In genomic region chr1:91750398-91750996, GRCh38 we compare ENCODE assay signal across 13 cellular contexts.
DNase-seq lines count a peak whose midpoint lies in the region; ATAC-seq and TF ChIP-seq lines count a peak whose summit lies in the region.
"Had no signal": no experiment of that assay in that cellular context is flagged by ENCODE, and none has a peak within 500 bp of the region (broad histone marks: within the 10 kb centered on the region; RNA-seq: fewer than 3 reads in every experiment).

No MANE protein-coding gene starts in this region.

- intact Hi-C loops in adrenal gland (cut with DNase I) (no loop called here), heart left ventricle (cut with DNase I) (loop anchor here in 2 of 10 donors (5.0 kb wide), 3 partner anchors 38 to 137 kb away; partner anchors contain the start of gene TGFBR3 (in 1 of the 2)), sigmoid colon (cut with DNase I) (no loop called here)

- H3K27ac ChIP-seq in adrenal gland (peak overlapping the region; percentile 35 to 76 (median 69)), heart left ventricle (peak overlapping the region in 11 of 12 donors; percentile 19 to 73 (median 60)), sigmoid colon (peak overlapping the region; percentile 64 to 79 (median 75))

- H3K4me3 ChIP-seq in adrenal gland, result no peak overlapping the region
- H3K4me3 ChIP-seq in heart left ventricle, result no peak overlapping the region
- no peak overlapping the region for H3K4me3 ChIP-seq in sigmoid colon
- H3K4me3 ChIP-seq: lung had no signal

- H3K27me3 ChIP-seq in adrenal gland (no peaks in the 10 kb centered on the region), heart left ventricle (no peaks in the 10 kb centered on the region), sigmoid colon (no peaks in the 10 kb centered on the region)

- TF ChIP-seq EP300 in sigmoid colon (IDR thresholded peaks at IDR 0.05), result no peak

- peak; percentile 11 for DNase-seq in COLO829 (ENCODE audit: low spot score)
- DNase-seq in adrenal gland, result peak in 3 of 7 donors; percentile 34 to 58 (median 53)
- no peak for DNase-seq in heart left ventricle
- peak; percentile 57 for DNase-seq in sigmoid colon
- no peak for DNase-seq in activated CD4-positive, alpha-beta T cell treated with anti-CD3 and anti-CD28 coated beads for 1 hour
- DNase-seq in LoVo (ENCODE audit: low spot score), result no peak
- DNase-seq in NCI-H226, result no peak
- DNase-seq in HEK293T (ENCODE audit: extremely low spot score), result no peak
- DNase-seq: activated CD8-positive, alpha-beta T cell treated with anti-CD3 and anti-CD28 coated beads for 36 hours; activated naive CD4-positive, alpha-beta T cell treated with anti-CD3 and anti-CD28 coated beads for 36 hours; KG1; NCI-H2081 treated with DMSO at 0.1 percent for 48 hours had no signal

- no peak for TF ChIP-seq CTCF in adrenal gland (IDR thresholded peaks at IDR 0.05)
- no peak for TF ChIP-seq CTCF in heart left ventricle (IDR thresholded peaks at IDR 0.05)
- no peak for TF ChIP-seq CTCF in sigmoid colon (IDR thresholded peaks at IDR 0.05)

- H3K4me1 ChIP-seq in adrenal gland (replicated peaks in 1 of 2) (peaks cover 28 to 56% of the 10 kb centered on the region in 2 donors), heart left ventricle (peaks cover 0 to 68% (median 37%) of the 10 kb centered on the region in 12 donors), sigmoid colon (peaks cover 0 to 82% (median 58%) of the 10 kb centered on the region in 4 donors)

- CTCF ChIA-PET in HEK293T (lab: Yijun Ruan, JAX), result interaction anchor here (0.5 kb wide), 1 partner anchor 1553 kb away, joined by 3 read pairs; no protein-coding TSS in a partner anchor

- TF ChIP-seq POLR2A in adrenal gland (IDR thresholded peaks at IDR 0.05) (no peak), heart left ventricle (IDR thresholded peaks at IDR 0.05) (no peak), sigmoid colon (IDR thresholded peaks at IDR 0.05) (no peak)

- H3K9me3 ChIP-seq in adrenal gland (replicated peaks in 1 of 3) (no peaks in the 10 kb centered on the region), heart left ventricle (peaks cover 0 to 9% (median 0%) of the 10 kb centered on the region in 12 donors), sigmoid colon (no peaks in the 10 kb centered on the region)

- POLR2A ChIA-PET in HEK293T (lab: Yijun Ruan, JAX), result no interaction called here

- ATAC-seq in heart left ventricle, result peak in 2 of 4 donors; percentile 15 to 47
- ATAC-seq: activated CD8-positive, alpha-beta T cell treated with anti-CD3 and anti-CD28 coated beads for 36 hours had no signal

- H3K36me3 ChIP-seq in adrenal gland (replicated peaks in 1 of 2) (no peaks in the 10 kb centered on the region), heart left ventricle (peaks cover 0 to 3% (median 0%) of the 10 kb centered on the region in 9 donors), sigmoid colon (no peaks in the 10 kb centered on the region)

- 38 to 48% (median 40%) methylated on average over 4 of the region's 4 CpGs for WGBS in adrenal gland, 4 donors
- 62 to 72% (median 63%) methylated on average over 4 of the region's 4 CpGs for WGBS in heart left ventricle, 4 donors
- WGBS in sigmoid colon, 2 donors, result 79 to 85% methylated on average over 4 of the region's 4 CpGs

TF ChIP-seq in HEK293T, 16 proteins besides CTCF, POLR2A, EP300 and RAD21:
- TF ChIP-seq NFRKB (IDR thresholded peaks at IDR 0.05), result no peak
- no peak for TF ChIP-seq LEF1 (IDR thresholded peaks at IDR 0.05; ENCODE audit: borderline replicate concordance)

Comparison
In these comparisons a context has a peak if more than half of its experiments do, and no peak if none do; other contexts are left out.
1. DNase-seq: peak in COLO829 (single experiment) and sigmoid colon (single experiment); none in heart left ventricle (0 of 5), activated CD4-positive, alpha-beta T cell treated with anti-CD3 and anti-CD28 coated beads for 1 hour (single experiment), LoVo (single experiment), NCI-H226 (single experiment) and HEK293T (single experiment).
2. Peak in every context shown above with its lines, with median percentiles within 50 percentile points of each other: H3K27ac ChIP-seq.